In the genomic region with DNA sequence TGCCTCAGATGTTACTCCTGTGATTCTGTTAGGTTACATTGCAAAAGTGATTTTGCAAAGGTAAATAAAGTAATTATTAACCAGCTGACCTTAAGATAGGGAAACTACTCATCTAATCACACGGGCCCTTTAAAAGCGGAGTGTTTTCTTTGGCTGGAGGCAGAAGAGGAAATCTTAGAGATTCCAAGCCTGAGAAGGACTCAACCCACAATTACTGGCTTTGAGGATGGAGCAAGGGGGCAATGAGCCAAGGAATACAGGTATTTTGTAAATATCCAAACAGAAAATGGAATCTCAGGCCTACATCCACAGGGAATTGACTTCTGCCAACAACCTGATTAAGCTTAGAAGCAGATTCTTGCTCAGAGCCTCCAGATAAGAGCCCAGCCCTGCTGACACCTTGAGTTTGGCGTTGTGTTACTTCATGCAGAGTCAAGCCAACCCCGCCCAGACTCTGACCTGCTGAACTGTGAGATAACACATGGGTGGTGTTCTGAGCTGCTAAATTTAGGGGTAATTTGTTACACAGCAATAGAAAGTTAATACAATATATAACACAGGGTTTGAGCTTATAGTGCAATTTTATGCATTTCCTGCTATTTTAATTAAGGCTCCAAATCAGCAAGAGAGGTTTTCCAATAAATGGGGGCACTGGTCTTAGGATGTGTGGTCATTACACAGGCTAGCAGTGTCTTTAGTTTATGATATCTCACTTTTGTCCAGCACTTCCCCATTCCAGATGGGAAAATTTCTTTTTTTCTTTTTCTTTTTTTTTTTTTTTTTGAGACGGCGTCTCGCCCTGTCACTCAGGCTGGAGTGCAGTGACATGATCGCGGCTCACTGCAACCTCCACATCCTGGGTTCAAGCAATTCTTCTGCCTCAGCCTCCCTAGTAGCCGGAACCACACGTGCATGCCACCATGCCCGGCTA, we compare ENCODE assay signal across 14 cellular contexts. TPM values are rescaled to one million over a fixed set of nuclear protein-coding genes. Genes with fewer than 3 reads are reported as not detected.
DNase-seq lines count a peak whose midpoint lies in the region; ATAC-seq, FAIRE-seq and TF ChIP-seq lines count a peak whose summit lies in the region.
"Had no signal": no experiment of that assay in that cellular context is flagged by ENCODE, and none has a peak within 500 bp of the region (broad histone marks: within the 10 kb centered on the region; RNA-seq: fewer than 3 reads in every experiment).

No MANE protein-coding gene starts in this region.

- H3K27ac Mint-ChIP-seq in T-helper 17 cell = no peak overlapping the region
- peak overlapping the region; percentile 45 for H3K27ac Mint-ChIP-seq in progenitor cell of endocrine pancreas
- H3K27ac Mint-ChIP-seq: activated CD8-positive, alpha-beta T cell treated with anti-CD3 and anti-CD28 coated beads for 36 hours had no signal

- DNase-seq in T-helper 17 cell (no peak), fibroblast of the aortic adventitia (ENCODE audit: low read depth) (peak; percentile 94), progenitor cell of endocrine pancreas (ENCODE audit: low spot score, unreplicated experiment) (no peak), frontal cortex (ENCODE audit: low spot score in 2 of 2) (no peak), GDM1 (lab: John Stamatoyannopoulos, UW) (no peak), hepatic stellate cell (ENCODE audit: low spot score) (no peak), SJCRH30 (no peak)
- DNase-seq: activated CD8-positive, alpha-beta T cell treated with anti-CD3 and anti-CD28 coated beads for 36 hours; amygdala; NCI-H1105 treated with DMSO at 0.1 percent for 48 hours; SHP77 had no signal

- H3K27me3 Mint-ChIP-seq in T-helper 17 cell (no peaks in the 10 kb centered on the region), progenitor cell of endocrine pancreas (no peaks in the 10 kb centered on the region)
- H3K27me3 Mint-ChIP-seq: activated CD8-positive, alpha-beta T cell treated with anti-CD3 and anti-CD28 coated beads for 36 hours had no signal

- no peak overlapping the region for H3K27ac ChIP-seq in SJCRH30

- H3K36me3 ChIP-seq in SJCRH30 = no peaks in the 10 kb centered on the region

- no peaks in the 10 kb centered on the region for H3K9me3 Mint-ChIP-seq in progenitor cell of endocrine pancreas (ENCODE audit: low read depth)
- H3K9me3 Mint-ChIP-seq: activated CD8-positive, alpha-beta T cell treated with anti-CD3 and anti-CD28 coated beads for 36 hours had no signal

- TF ChIP-seq CTCF in fibroblast of the aortic adventitia (IDR thresholded peaks at IDR 0.05; ENCODE audit: insufficient read depth, low read length) (no peak), progenitor cell of endocrine pancreas (IDR thresholded peaks at IDR 0.05; ENCODE audit: unreplicated experiment) (no peak)

- no peaks in the 10 kb centered on the region for H3K9me3 ChIP-seq in T-helper 17 cell (ENCODE audit: control insufficient read depth, low read length, poor library complexity, severe bottlenecking)
- 0 out of 2 replicates have a peak, but pooled peaks cover 3% of the 10 kb centered on the region for H3K9me3 ChIP-seq in SJCRH30 (replicated peaks)

- peaks cover 6% of the 10 kb centered on the region for H3K4me1 Mint-ChIP-seq in T-helper 17 cell
- peaks cover 25% of the 10 kb centered on the region for H3K4me1 Mint-ChIP-seq in progenitor cell of endocrine pancreas (ENCODE audit: low read depth)

- peak overlapping the region; percentile 19 for H3K4me3 Mint-ChIP-seq in T-helper 17 cell
- no peak overlapping the region for H3K4me3 Mint-ChIP-seq in progenitor cell of endocrine pancreas (ENCODE audit: low read depth)
- H3K4me3 Mint-ChIP-seq: activated CD8-positive, alpha-beta T cell treated with anti-CD3 and anti-CD28 coated beads for 36 hours; neural crest cell had no signal

- H3K36me3 Mint-ChIP-seq in T-helper 17 cell (ENCODE audit: low read depth) = no peaks in the 10 kb centered on the region
- no peaks in the 10 kb centered on the region for H3K36me3 Mint-ChIP-seq in progenitor cell of endocrine pancreas (ENCODE audit: insufficient read depth)

- ATAC-seq in GM18868 (IDR thresholded peaks at IDR 0.05; ENCODE audit: unreplicated experiment) (peak; percentile 42), T-helper 17 cell (no peak)
- ATAC-seq: activated CD8-positive, alpha-beta T cell treated with anti-CD3 and anti-CD28 coated beads for 36 hours had no signal

- peaks cover 9% of the 10 kb centered on the region; the same call in 1 of the 2 replicates for H3K4me1 ChIP-seq in SJCRH30

- no peak for FAIRE-seq in frontal cortex (lab: Jason Lieb, UNC)
- FAIRE-seq: H1 had no signal

- no peak overlapping the region for H3K4me3 ChIP-seq in fibroblast of the aortic adventitia (ENCODE audit: low read depth, low read length)
- no peak overlapping the region for H3K4me3 ChIP-seq in SJCRH30

- no peaks in the 10 kb centered on the region for H3K27me3 ChIP-seq in SJCRH30

RNA-seq across cellular contexts. Expression of a gene that starts 19.5 kb away (rescaled TPM):
- total RNA-seq in T-helper 17 cell (100 to 1,000 TPM; 682 to 814 TPM), fibroblast of the aortic adventitia (ENCODE audit: low replicate concordance) (17.5 and 38.3 TPM in 2 replicates), progenitor cell of endocrine pancreas (13.3 and 13.5 TPM in 2 replicates), frontal cortex (2.4 TPM)
- 5.6 and 5.7 TPM in 2 replicates for total RNA-seq in SJCRH30 (2014; rRNA removed; shearing (Covaris generic))

Comparison
In these comparisons a context has a peak if more than half of its experiments do, and no peak if none do; other contexts are left out.
1. RNA of a gene that starts 19.5 kb away (total RNA-seq): 682 to 814 TPM in T-helper 17 cell; 17.5 to 38.3 TPM in fibroblast of the aortic adventitia, 13.3 to 13.5 TPM in progenitor cell of endocrine pancreas, 5.6 to 5.7 TPM in SJCRH30 and 2.4 TPM in frontal cortex (single experiment); every median in the first group is over 10 times any median in the second.